15 cellular contexts compared by ENCODE assay signal in genomic region chr4:3784469-3785291, GRCh38. TPM values are rescaled to one million over a fixed set of nuclear protein-coding genes. Genes with fewer than 3 reads are reported as not detected.
A peak's percentile ranks its signal among the peaks of the same experiment; 100 is the strongest.
DNase-seq lines count a peak whose midpoint lies in the region; ATAC-seq and TF ChIP-seq lines count a peak whose summit lies in the region.
"Had no signal": no experiment of that assay in that cellular context is flagged by ENCODE, and none has a peak within 500 bp of the region (broad histone marks: within the 10 kb centered on the region; RNA-seq: fewer than 3 reads in every experiment).

No MANE protein-coding gene starts in this region.

- intact Hi-C loops in HCT116 (cut with micrococcal nuclease), result loop anchor here (2.0 kb wide), 1 partner anchor 438 kb away; no protein-coding TSS in a partner anchor

- WGBS in hepatocyte (ENCODE audit: low lambda C conversion rate, missing lambda C conversion rate), result 67% methylated on average over 22 of the region's 23 CpGs

- H3K9ac ChIP-seq in HCT116 (ENCODE audit: low read length), result no peak overlapping the region

- H2AFZ ChIP-seq in HCT116 (ENCODE audit: low read depth, low read length, poor library complexity, severe bottlenecking) (no peak overlapping the region), hepatocyte (no peak overlapping the region)

- H4K20me1 ChIP-seq in HCT116 (ENCODE audit: insufficient read depth) (no peaks in the 10 kb centered on the region), hepatocyte (ENCODE audit: insufficient read depth, poor library complexity, severe bottlenecking) (no peaks in the 10 kb centered on the region)

- no peaks in the 10 kb centered on the region for H3K9me3 ChIP-seq in HCT116 (ENCODE audit: control insufficient read depth in 1 of 2, insufficient read depth in 1 of 2, low read depth in 1 of 2, low read length in 2 of 2)
- H3K9me3 ChIP-seq in hepatocyte (ENCODE audit: low read depth), result no peaks in the 10 kb centered on the region

- H3K27me3 ChIP-seq in HCT116 (ENCODE audit: insufficient read depth, low read length), result no peaks in the 10 kb centered on the region
- H3K27me3 ChIP-seq in hepatocyte, result no peaks in the 10 kb centered on the region

- no peak overlapping the region for H3K4me3 ChIP-seq in HCT116 (replicated peaks in 1 of 2; ENCODE audit: low read depth in 1 of 2, low read length in 2 of 2)
- H3K4me3 ChIP-seq in hepatocyte, result no peak overlapping the region

- H3K79me2 ChIP-seq in HCT116 (ENCODE audit: insufficient read depth, low read length) (no peaks in the 10 kb centered on the region), hepatocyte (no peaks in the 10 kb centered on the region)

- RAD21 ChIA-PET in HCT116 (lab: Charles Lee; ENCODE audit: low non-redundant PET in 1 of 2, low total read pairs in 2 of 2, uncharacterized antibody in 2 of 2, unreplicated experiment in 2 of 2), result interaction anchor here (0.7 to 1.6 kb wide), 5 partner anchors 40 to 304 kb away, joined by 3 to 6 read pairs (median 3); no protein-coding TSS in a partner anchor

- H3K9me2 ChIP-seq in HCT116 (ENCODE audit: insufficient read depth) (no peaks in the 10 kb centered on the region), hepatocyte (replicated peaks; ENCODE audit: insufficient read depth) (no peaks in the 10 kb centered on the region)

- no peak for TF ChIP-seq RAD21 in HCT116 (IDR thresholded peaks at IDR 0.05; ENCODE audit: low read depth)

- ATAC-seq in HCT116 (peak; percentile 12; the same call in 1 of the 2 replicates), HG03354 (IDR thresholded peaks at IDR 0.05; ENCODE audit: poor library complexity, severe bottlenecking, unreplicated experiment) (no peak)

- in situ Hi-C loops in ACHN (cut with HindIII; ENCODE audit: low pct_ligation_motif_present, low pct_unique_long_range_greater_than_20kb, low sequenced_read_pairs), result no loop called here

- no peak for TF ChIP-seq CTCF in HCT116 (IDR thresholded peaks at IDR 0.05 in 2 of 3, conservative IDR thresholded peaks at IDR 0.05 in 1 of 3; ENCODE audit: borderline replicate concordance in 1 of 3, insufficient read depth in 1 of 3, low read depth in 2 of 3, low read length in 2 of 3)
- no peak for TF ChIP-seq CTCF in hepatocyte (IDR thresholded peaks at IDR 0.05; ENCODE audit: poor library complexity)

- no peak for TF ChIP-seq POLR2A in HCT116 (IDR thresholded peaks at IDR 0.05; ENCODE audit: borderline replicate concordance, extremely low read depth, insufficient read depth, insufficient read length)

- H3K36me3 ChIP-seq in HCT116 (ENCODE audit: control insufficient read depth in 1 of 2, insufficient read depth in 2 of 2, low read length in 2 of 2), result no peaks in the 10 kb centered on the region
- no peaks in the 10 kb centered on the region for H3K36me3 ChIP-seq in hepatocyte (replicated peaks; ENCODE audit: insufficient read depth, low read depth)

- H3K4me1 ChIP-seq in HCT116 (ENCODE audit: control insufficient read depth in 1 of 2, insufficient read depth in 2 of 2, low read length in 2 of 2) (peaks cover 62 to 67% of the 10 kb centered on the region in 2 experiments), hepatocyte (ENCODE audit: insufficient read depth) (peaks cover 25% of the 10 kb centered on the region)

- peak overlapping the region; percentile 74 for H3K4me2 ChIP-seq in HCT116 (ENCODE audit: low read length)
- H3K4me2 ChIP-seq in hepatocyte, result no peak overlapping the region

- POLR2A ChIA-PET in HCT116 (lab: Charles Lee), result no interaction called here

- H3K27ac ChIP-seq in HCT116 (ENCODE audit: low read depth, low read length) (no peak overlapping the region), hepatocyte (no peak overlapping the region)

- no TSS peak for BruUV-seq in HCT116 (replicated peaks; lab: Mats Ljungman, UMichigan)

- peak; percentile 17 for DNase-seq in COR-L47 (lab: John Stamatoyannopoulos, UW)
- no peak for DNase-seq in HCT116 (ENCODE audit: low read depth, low spot score)
- DNase-seq in NCI-H69 (lab: John Stamatoyannopoulos, UW), result peak; percentile 18
- DNase-seq in hepatocyte (ENCODE audit: low spot score), result peak; percentile 46
- no peak for DNase-seq in middle frontal gyrus (ENCODE audit: extremely low spot score, low spot score)
- DNase-seq in ACHN, result no peak
- no peak for DNase-seq in globus pallidus (ENCODE audit: low spot score)
- DNase-seq: activated CD4-positive, alpha-beta T cell treated with anti-CD3 and anti-CD28 coated beads for 4 hours; activated naive CD8-positive, alpha-beta T cell treated with anti-CD3 and anti-CD28 coated beads for 36 hours; CD4-positive, alpha-beta memory T cell; GOT3; immature natural killer cell; NCI-H1436; stimulated activated CD4-positive, alpha-beta T cell treated with anti-CD3 and anti-CD28 coated beads, Interleukin-4, amount 100 ng/mL, for 4 hours had no signal

- CTCF ChIA-PET in HCT116 (lab: Charles Lee), result interaction anchor here (0.7 to 1.1 kb wide), 4 partner anchors 8 to 439 kb away, joined by 3 to 5 read pairs (median 4); no protein-coding TSS in a partner anchor

TF ChIP-seq in HCT116, 20 proteins besides CTCF, POLR2A, EP300 and RAD21:
- TF ChIP-seq EZH2 (IDR thresholded peaks at IDR 0.05), result no peak
- TF ChIP-seq CEBPB (IDR thresholded peaks at IDR 0.05; ENCODE audit: low read depth), result no peak
- no peak for TF ChIP-seq POLR2AphosphoS5 (IDR thresholded peaks at IDR 0.05; ENCODE audit: low read depth, low read length)
- TF ChIP-seq REST (IDR thresholded peaks at IDR 0.05; ENCODE audit: low read depth), result no peak
- no peak for TF ChIP-seq EGR1 (IDR thresholded peaks at IDR 0.05; ENCODE audit: low read depth)
- TF ChIP-seq ZFX (IDR thresholded peaks at IDR 0.05), result no peak
- TF ChIP-seq SIN3A (IDR thresholded peaks at IDR 0.05; ENCODE audit: low read depth), result no peak
- TF ChIP-seq ATF3 (IDR thresholded peaks at IDR 0.05), result no peak

RNA-seq across cellular contexts. Expression of gene ADRA2C, which starts 18.5 kb away (rescaled TPM):
- 28.1 TPM for total RNA-seq in HCT116 (2021; ENCODE audit: unreplicated experiment)
- 17.9 and 24.0 TPM in 2 replicates for polyA plus RNA-seq in HCT116 (2012)
- 4.9 and 6.3 TPM in 2 replicates for total RNA-seq in hepatocyte
- 7.7 and 11.0 TPM in 2 replicates for polyA plus RNA-seq in hepatocyte
- total RNA-seq: activated naive CD8-positive, alpha-beta T cell treated with anti-CD3 and anti-CD28 coated beads for 36 hours; CD4-positive, alpha-beta memory T cell had no signal
- polyA plus RNA-seq: CD4-positive, alpha-beta memory T cell; immature natural killer cell had no signal

Comparison
In these comparisons a context has a peak if more than half of its experiments do, and no peak if none do; other contexts are left out.
1. DNase-seq: peak in COR-L47 (single experiment), NCI-H69 (single experiment) and hepatocyte (single experiment); none in HCT116 (single experiment), middle frontal gyrus (single experiment), ACHN (single experiment) and globus pallidus (single experiment).